29 cellular contexts compared by ENCODE assay signal in the genomic region with DNA sequence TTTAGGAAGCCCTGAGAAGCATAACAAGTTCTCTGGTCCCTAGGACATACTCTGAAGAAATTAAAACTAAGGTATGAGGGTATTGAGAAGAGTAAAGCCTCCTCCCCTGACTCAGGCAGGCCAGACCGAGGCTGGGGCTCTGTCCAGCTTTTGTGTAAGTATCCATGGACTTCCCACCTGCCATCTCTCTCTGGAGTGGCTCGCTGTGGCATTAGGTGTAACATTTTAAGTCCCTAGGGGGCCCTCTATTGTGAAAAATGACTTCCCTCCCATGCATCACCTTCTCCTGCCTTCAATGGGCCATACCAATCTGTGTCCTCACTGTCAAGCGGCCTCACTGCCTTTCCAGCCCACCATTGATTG.
A peak's percentile ranks its signal among the peaks of the same experiment; 100 is the strongest.
DNase-seq lines count a peak whose midpoint lies in the region; ATAC-seq and TF ChIP-seq lines count a peak whose summit lies in the region.
"Had no signal": no experiment of that assay in that cellular context is flagged by ENCODE, and none has a peak within 500 bp of the region (broad histone marks: within the 10 kb centered on the region; RNA-seq: fewer than 3 reads in every experiment).

No MANE protein-coding gene starts in this region.

- no peak overlapping the region for H3K27ac Mint-ChIP-seq in T-helper 17 cell
- H3K27ac Mint-ChIP-seq: activated CD4-positive, alpha-beta memory T cell treated with anti-CD3 and anti-CD28 coated beads, Interleukin-2, amount 10 ng/mL, durations not matched to agents 7 days and 5 days; activated naive CD4-positive, alpha-beta T cell treated with anti-CD3 and anti-CD28 coated beads, Interleukin-2, amount 10 ng/mL, durations not matched to agents 7 days and 5 days; CD14-positive monocyte; effector memory CD8-positive, alpha-beta T cell had no signal

- ATAC-seq in T-helper 17 cell = no peak
- ATAC-seq in lower lobe of right lung = no peak
- ATAC-seq: activated CD4-positive, CD25-positive, alpha-beta regulatory T cell treated with anti-CD3 and anti-CD28 coated beads, Interleukin-2, amount 50 U/mL, for 24 hours; effector memory CD8-positive, alpha-beta T cell; Right ventricle myocardium inferior; sciatic nerve had no signal

- no peaks in the 10 kb centered on the region for H3K9me2 ChIP-seq in OCI-LY7 (ENCODE audit: insufficient read depth, low read length)

- no peaks in the 10 kb centered on the region for H3K79me2 ChIP-seq in OCI-LY7 (ENCODE audit: insufficient read depth, low read depth, low read length)

- H3K4me3 ChIP-seq in HEK293 (ENCODE audit: low read depth, low read length) = no peak overlapping the region
- H3K4me3 ChIP-seq in OCI-LY7 (ENCODE audit: low read depth, low read length, poor library complexity, severe bottlenecking) = no peak overlapping the region
- H3K4me3 ChIP-seq in coronary artery = no peak overlapping the region
- no peak overlapping the region for H3K4me3 ChIP-seq in subcutaneous abdominal adipose tissue (ENCODE audit: low read depth in 1 of 5, low read length in 5 of 5)
- no peak overlapping the region for H3K4me3 ChIP-seq in lower lobe of right lung
- H3K4me3 ChIP-seq in Peyer's patch = no peak overlapping the region
- H3K4me3 ChIP-seq: esophagus muscularis mucosa, prostate gland, testis, vagina had no signal

- H3K9me3 ChIP-seq in HEK293 (ENCODE audit: control insufficient read depth, insufficient read depth, low read depth, low read length) (no peaks in the 10 kb centered on the region), OCI-LY7 (ENCODE audit: low read length) (no peaks in the 10 kb centered on the region), subcutaneous abdominal adipose tissue (ENCODE audit: control insufficient read depth in 5 of 5, low read length in 5 of 5) (peaks cover 0 to 4% (median 4%) of the 10 kb centered on the region in 5 donors), T-helper 17 cell (ENCODE audit: control insufficient read depth, low read length, poor library complexity, severe bottlenecking) (no peaks in the 10 kb centered on the region), lower lobe of right lung (no peaks in the 10 kb centered on the region), Peyer's patch (no peaks in the 10 kb centered on the region)
- H3K9me3 ChIP-seq: prostate gland, testis, vagina had no signal

- H3K4me3 Mint-ChIP-seq in T-helper 17 cell = no peak overlapping the region
- H3K4me3 Mint-ChIP-seq: activated CD4-positive, alpha-beta memory T cell treated with anti-CD3 and anti-CD28 coated beads, Interleukin-2, amount 10 ng/mL, durations not matched to agents 7 days and 5 days; activated naive CD4-positive, alpha-beta T cell treated with anti-CD3 and anti-CD28 coated beads, Interleukin-2, amount 10 ng/mL, durations not matched to agents 7 days and 5 days; CD14-positive monocyte; effector memory CD8-positive, alpha-beta T cell had no signal

- POLR2A ChIA-PET in HEK293 (lab: Yijun Ruan, JAX) = no interaction called here
- POLR2A ChIA-PET in OCI-LY7 (lab: Charles Lee) = no interaction called here

- H3K4me1 ChIP-seq in HEK293 (ENCODE audit: control insufficient read depth, insufficient read depth, low read length) (peaks cover 7% of the 10 kb centered on the region), OCI-LY7 (ENCODE audit: insufficient read depth, low read length, poor library complexity, severe bottlenecking) (no peaks in the 10 kb centered on the region), subcutaneous abdominal adipose tissue (ENCODE audit: control insufficient read depth in 5 of 5, insufficient read depth in 5 of 5, low read length in 5 of 5) (peaks cover 8 to 24% (median 15%) of the 10 kb centered on the region in 5 donors), lower lobe of right lung (no peaks in the 10 kb centered on the region), Peyer's patch (no peaks in the 10 kb centered on the region)
- H3K4me1 ChIP-seq: prostate gland, testis had no signal

- no peak for TF ChIP-seq POLR2A in Peyer's patch (IDR thresholded peaks at IDR 0.05)

- no peaks in the 10 kb centered on the region for H4K20me1 ChIP-seq in OCI-LY7 (ENCODE audit: insufficient read depth, low read length)

- intact Hi-C loops in OCI-LY7 (cut with micrococcal nuclease; ENCODE audit: unreplicated experiment) (no loop called here), lower lobe of right lung (cut with DNase I) (no loop called here)

- BruUV-seq in OCI-LY7 (replicated peaks; lab: Mats Ljungman, UMichigan) = no TSS peak

- DNase-seq in OCI-LY7 (ENCODE audit: low spot score) (no peak), coronary artery (ENCODE audit: low spot score) (no peak), T-helper 17 cell (no peak), lower lobe of right lung (no peak), Peyer's patch (no peak)
- no peak for DNase-seq in activated CD4-positive, alpha-beta T cell treated with anti-CD3 and anti-CD28 coated beads for 48 hours
- DNase-seq: activated CD4-positive, alpha-beta memory T cell treated with anti-CD3 and anti-CD28 coated beads, Interleukin-2, amount 10 ng/mL, durations not matched to agents 7 days and 5 days; activated CD8-positive, alpha-beta memory T cell treated with anti-CD3 and anti-CD28 coated beads, Interleukin-2, amount 50 U/mL, for 48 hours; activated naive CD4-positive, alpha-beta T cell treated with anti-CD3 and anti-CD28 coated beads, Interleukin-2, amount 10 ng/mL, durations not matched to agents 7 days and 5 days; Calu3; cortex of kidney; DMS79 treated with DMSO at 0.1 percent for 48 hours; effector memory CD8-positive, alpha-beta T cell; foreskin melanocyte; NCI-H2081; NCI-H774; stimulated activated CD4-positive, alpha-beta T cell treated with anti-CD3 and anti-CD28 coated beads, Interleukin-15, amount 100 ng/mL, for 24 hours; stimulated activated naive CD4-positive, alpha-beta T cell; SW 1271; testis had no signal

- H3K27me3 Mint-ChIP-seq in T-helper 17 cell = peaks cover 26% of the 10 kb centered on the region
- H3K27me3 Mint-ChIP-seq: activated CD4-positive, alpha-beta memory T cell treated with anti-CD3 and anti-CD28 coated beads, Interleukin-2, amount 10 ng/mL, durations not matched to agents 7 days and 5 days; activated naive CD4-positive, alpha-beta T cell treated with anti-CD3 and anti-CD28 coated beads, Interleukin-2, amount 10 ng/mL, durations not matched to agents 7 days and 5 days had no signal

- no peak for TF ChIP-seq CTCF in HEK293 (tag by site-specific recombination; IDR thresholded peaks at IDR 0.05)
- TF ChIP-seq CTCF in OCI-LY7 (conservative IDR thresholded peaks at IDR 0.05; ENCODE audit: low read length) = 0 out of 2 replicates have a peak, but pooled peaks have one; percentile 17
- no peak for TF ChIP-seq CTCF in coronary artery (IDR thresholded peaks at IDR 0.05)
- no peak for TF ChIP-seq CTCF in lower lobe of right lung (IDR thresholded peaks at IDR 0.05)
- TF ChIP-seq CTCF in Peyer's patch (IDR thresholded peaks at IDR 0.05) = no peak

- H3K27me3 ChIP-seq in subcutaneous abdominal adipose tissue (ENCODE audit: control insufficient read depth in 5 of 5, insufficient read depth in 4 of 5, low read length in 5 of 5) (no peaks in the 10 kb centered on the region), lower lobe of right lung (ENCODE audit: low read depth) (no peaks in the 10 kb centered on the region), Peyer's patch (no peaks in the 10 kb centered on the region)
- H3K27me3 ChIP-seq: esophagus muscularis mucosa, testis, vagina had no signal

- H3K4me1 Mint-ChIP-seq in T-helper 17 cell = no peaks in the 10 kb centered on the region
- H3K4me1 Mint-ChIP-seq: activated CD4-positive, alpha-beta memory T cell treated with anti-CD3 and anti-CD28 coated beads, Interleukin-2, amount 10 ng/mL, durations not matched to agents 7 days and 5 days; activated naive CD4-positive, alpha-beta T cell treated with anti-CD3 and anti-CD28 coated beads, Interleukin-2, amount 10 ng/mL, durations not matched to agents 7 days and 5 days; CD14-positive monocyte had no signal

- no peak overlapping the region for H2AFZ ChIP-seq in OCI-LY7 (ENCODE audit: low read length)

- H3K36me3 Mint-ChIP-seq in T-helper 17 cell (ENCODE audit: low read depth) = no peaks in the 10 kb centered on the region
- H3K36me3 Mint-ChIP-seq: activated naive CD4-positive, alpha-beta T cell treated with anti-CD3 and anti-CD28 coated beads, Interleukin-2, amount 10 ng/mL, durations not matched to agents 7 days and 5 days; CD14-positive monocyte had no signal

- H3K36me3 ChIP-seq in HEK293 (ENCODE audit: control insufficient read depth in 2 of 2, insufficient read depth in 1 of 2, low read length in 2 of 2) (no peaks in the 10 kb centered on the region), OCI-LY7 (ENCODE audit: insufficient read depth, low read length) (no peaks in the 10 kb centered on the region), subcutaneous abdominal adipose tissue (ENCODE audit: control insufficient read depth in 5 of 5, insufficient read depth in 5 of 5, low read length in 5 of 5) (no peaks in the 10 kb centered on the region), lower lobe of right lung (no peaks in the 10 kb centered on the region), Peyer's patch (no peaks in the 10 kb centered on the region)
- H3K36me3 ChIP-seq: esophagus muscularis mucosa, prostate gland, vagina had no signal

- H3K9ac ChIP-seq in subcutaneous abdominal adipose tissue (ENCODE audit: low read length in 5 of 5) = no peak overlapping the region

- H3K4me2 ChIP-seq in OCI-LY7 (ENCODE audit: low read length) = no peak overlapping the region

- CTCF ChIA-PET in HEK293 (lab: Yijun Ruan, JAX) = interaction anchor here (1.1 kb wide), 1 partner anchor 389 kb away, joined by 4 read pairs; no protein-coding TSS in a partner anchor
- CTCF ChIA-PET in OCI-LY7 (lab: Charles Lee; ENCODE audit: unreplicated experiment) = no interaction called here

- H3K27ac ChIP-seq in HEK293 (ENCODE audit: extremely low read depth, low read depth, low read length) (no peak overlapping the region), OCI-LY7 (ENCODE audit: low read depth, low read length, poor library complexity, severe bottlenecking) (no peak overlapping the region), coronary artery (peak overlapping the region; percentile 15 to 80), subcutaneous abdominal adipose tissue (ENCODE audit: low read depth, low read length) (peak overlapping the region; percentile 37), lower lobe of right lung (no peak overlapping the region), Peyer's patch (no peak overlapping the region)
- H3K27ac ChIP-seq: esophagus muscularis mucosa, prostate gland, testis, vagina had no signal

TF ChIP-seq in HEK293, 187 proteins besides CTCF, POLR2A, EP300 and RAD21 (continues in another document):
- no peak for TF ChIP-seq ZEB2 (tag by site-specific recombination; IDR thresholded peaks at IDR 0.05)
- no peak for TF ChIP-seq ZNF114 (tag by site-specific recombination; IDR thresholded peaks at IDR 0.05)
- TF ChIP-seq ZNF366 (tag by site-specific recombination; conservative IDR thresholded peaks at IDR 0.05) = no peak

Comparison
In these comparisons a context has a peak if more than half of its experiments do, and no peak if none do; other contexts are left out.
1. H3K27ac ChIP-seq: peak in coronary artery (2 of 2) and subcutaneous abdominal adipose tissue (single experiment); none in HEK293 (single experiment), OCI-LY7 (single experiment), lower lobe of right lung (single experiment) and Peyer's patch (0 of 4).